In genomic region chr17:15263206-15263579, GRCh38 we compare ENCODE assay signal across 8 cellular contexts. TPM values are rescaled to one million over a fixed set of nuclear protein-coding genes. Genes with fewer than 3 reads are reported as not detected.
DNase-seq lines count a peak whose midpoint lies in the region; ATAC-seq, FAIRE-seq and TF ChIP-seq lines count a peak whose summit lies in the region.

No MANE protein-coding gene starts in this region.

- H3K18ac ChIP-seq in mesendoderm (ENCODE audit: low read length): no peak overlapping the region

- no peak overlapping the region for H4K5ac ChIP-seq in mesendoderm (ENCODE audit: low read length)

- no peaks in the 10 kb centered on the region for H3K79me2 ChIP-seq in mesendoderm (ENCODE audit: control insufficient read depth, insufficient read depth, low read length)

- no peaks in the 10 kb centered on the region for H3K9me3 Mint-ChIP-seq in activated T-cell treated with anti-CD3 and anti-CD28 coated beads, Interleukin-2, amount 50 U/mL, for 24 hours

- H3K4me3 ChIP-seq in mesendoderm (ENCODE audit: low read length): no peak overlapping the region

- H3K27me3 Mint-ChIP-seq in activated T-cell treated with anti-CD3 and anti-CD28 coated beads, Interleukin-2, amount 50 U/mL, for 24 hours: peaks cover 97% of the 10 kb centered on the region

- peak overlapping the region; percentile 37 for H3K56ac ChIP-seq in mesendoderm (ENCODE audit: low read length)

- H4K8ac ChIP-seq in mesendoderm (ENCODE audit: low read depth, low read length): no peak overlapping the region

- no peak overlapping the region for H3K23ac ChIP-seq in mesendoderm (ENCODE audit: low read length)

- peaks cover 18% of the 10 kb centered on the region for H3K4me1 Mint-ChIP-seq in activated T-cell treated with anti-CD3 and anti-CD28 coated beads, Interleukin-2, amount 50 U/mL, for 24 hours (ENCODE audit: low read depth)

- H3K9ac ChIP-seq in mesendoderm (ENCODE audit: low read length): peak overlapping the region; percentile 8

- H3K27ac ChIP-seq in mesendoderm (ENCODE audit: low read depth, low read length): no peak overlapping the region

- no peaks in the 10 kb centered on the region for H3K36me3 Mint-ChIP-seq in activated T-cell treated with anti-CD3 and anti-CD28 coated beads, Interleukin-2, amount 50 U/mL, for 24 hours (ENCODE audit: low read depth)

- H3K36me3 ChIP-seq in mesendoderm (ENCODE audit: control insufficient read depth, insufficient read depth, low read length): no peaks in the 10 kb centered on the region

- H2BK120ac ChIP-seq in mesendoderm (ENCODE audit: low read depth, low read length): no peak overlapping the region

- peaks cover 15% of the 10 kb centered on the region for H3K27me3 ChIP-seq in mesendoderm (ENCODE audit: insufficient read depth, low read length, poor library complexity)

- no peak overlapping the region for H2BK5ac ChIP-seq in mesendoderm (ENCODE audit: low read length)

- H3K4ac ChIP-seq in mesendoderm (ENCODE audit: low read depth, low read length): no peak overlapping the region

- no peak for TF ChIP-seq POLR2A in erythroblast (IDR thresholded peaks at IDR 0.05; ENCODE audit: low read length)

- H3K4me1 ChIP-seq in mesendoderm (ENCODE audit: control insufficient read depth, low read depth, low read length): peaks cover 2% of the 10 kb centered on the region

- H3K79me1 ChIP-seq in mesendoderm (ENCODE audit: low read length): no peaks in the 10 kb centered on the region

- WGBS in mesendoderm (ENCODE audit: extremely low coverage, insufficient coverage, low lambda C conversion rate): no CpG with 5 or more reads among the region's 17 CpGs

- H2BK15ac ChIP-seq in mesendoderm (replicated peaks; ENCODE audit: low read depth): no peak overlapping the region

- no peak overlapping the region for H2AK5ac ChIP-seq in mesendoderm (ENCODE audit: low read length)

- no peak overlapping the region for H3K27ac Mint-ChIP-seq in activated T-cell treated with anti-CD3 and anti-CD28 coated beads, Interleukin-2, amount 50 U/mL, for 24 hours

- FAIRE-seq in urothelium cell line (lab: Jason Lieb, UNC): no peak

- DNase-seq in NCI-H1105 treated with DMSO at 0.1 percent for 48 hours (lab: John Stamatoyannopoulos, UW): peak; percentile 33
- peak; percentile 69 to 80 for DNase-seq in erythroblast (lab: John Stamatoyannopoulos, UW)
- DNase-seq in mesendoderm: peak; percentile 76
- DNase-seq in urothelium cell line (ENCODE audit: low spot score): peak; percentile 49
- no peak for DNase-seq in SKM-1 (lab: John Stamatoyannopoulos, UW; ENCODE audit: unreplicated experiment)
- DNase-seq in NCI-H69 (lab: John Stamatoyannopoulos, UW): no peak
- no peak for DNase-seq in activated T-cell treated with anti-CD3 and anti-CD28 coated beads, Interleukin-2, amount 50 U/mL, for 24 hours

- no peak overlapping the region for H3K4me3 Mint-ChIP-seq in activated T-cell treated with anti-CD3 and anti-CD28 coated beads, Interleukin-2, amount 50 U/mL, for 24 hours

- ATAC-seq in HG03565 (IDR thresholded peaks at IDR 0.05; ENCODE audit: unreplicated experiment): no peak

- peak overlapping the region; percentile 94 for H3K4me2 ChIP-seq in mesendoderm (ENCODE audit: low read length)

RNA-seq across cellular contexts. Expression of gene PMP22, which starts 1.9 kb away (rescaled TPM):
- 3.7 TPM for polyA plus RNA-seq in mesendoderm (2013, experiment 1 of 2)
- polyA plus RNA-seq in mesendoderm (2013, experiment 2 of 2): 3.4 TPM

Comparison
In these comparisons a context has a peak if more than half of its experiments do, and no peak if none do; other contexts are left out.
1. DNase-seq: peak in NCI-H1105 treated with DMSO at 0.1 percent for 48 hours (single experiment), erythroblast (2 of 2), mesendoderm (single experiment) and urothelium cell line (single experiment); none in SKM-1 (single experiment), NCI-H69 (single experiment) and activated T-cell treated with anti-CD3 and anti-CD28 coated beads, Interleukin-2, amount 50 U/mL, for 24 hours (single experiment).